ENCODE assay signal across 21 cellular contexts in the genomic region with DNA sequence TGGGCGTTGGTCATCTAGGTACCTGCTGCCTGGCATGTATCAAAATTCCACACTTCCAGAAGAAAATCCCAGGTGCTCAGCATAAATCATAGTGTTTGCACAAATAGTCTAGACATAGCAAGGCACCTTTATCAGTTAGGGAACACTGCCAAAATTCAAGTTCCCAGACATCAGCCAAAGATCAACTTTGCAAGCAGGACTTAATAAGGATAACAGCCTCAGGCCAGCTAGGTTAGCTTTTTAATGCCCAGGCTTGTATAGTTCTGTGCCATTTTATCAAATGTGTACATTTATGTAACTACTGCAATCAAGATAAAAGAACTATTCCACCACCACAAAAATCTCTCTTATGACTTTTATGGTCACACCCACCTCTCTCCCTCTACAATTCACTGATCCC.
"Had no signal": no experiment of that assay in that cellular context is flagged by ENCODE, and none has a peak within 500 bp of the region (broad histone marks: within the 10 kb centered on the region; RNA-seq: fewer than 3 reads in every experiment).

No MANE protein-coding gene starts in this region.

- H3K27me3 Mint-ChIP-seq: activated CD4-positive, alpha-beta memory T cell treated with anti-CD3 and anti-CD28 coated beads, Interleukin-2, amount 10 ng/mL, durations not matched to agents 7 days and 5 days; activated CD4-positive, alpha-beta T cell treated with anti-CD3 and anti-CD28 coated beads, Interleukin-2, amount 10 ng/mL, durations not matched to agents 24 days and 14 days; activated naive CD4-positive, alpha-beta T cell treated with anti-CD3 and anti-CD28 coated beads, Interleukin-2, amount 10 ng/mL, durations not matched to agents 7 days and 5 days; dendritic cell treated with granulocyte-macrophage colony-stimulating factor and Interleukin-4, amounts not matched to agents 40 ng/mL and 50 ng/mL, for 4 days had no signal

- H3K4me1 Mint-ChIP-seq: activated CD4-positive, alpha-beta memory T cell treated with anti-CD3 and anti-CD28 coated beads, Interleukin-2, amount 10 ng/mL, durations not matched to agents 7 days and 5 days; activated CD4-positive, alpha-beta T cell treated with anti-CD3 and anti-CD28 coated beads, Interleukin-2, amount 10 ng/mL, durations not matched to agents 24 days and 14 days; activated naive CD4-positive, alpha-beta T cell treated with anti-CD3 and anti-CD28 coated beads, Interleukin-2, amount 10 ng/mL, durations not matched to agents 7 days and 5 days; brain; nephron had no signal

- H3K9me3 Mint-ChIP-seq: activated CD4-positive, alpha-beta memory T cell treated with anti-CD3 and anti-CD28 coated beads, Interleukin-2, amount 10 ng/mL, durations not matched to agents 7 days and 5 days; activated CD4-positive, alpha-beta T cell treated with anti-CD3 and anti-CD28 coated beads, Interleukin-2, amount 10 ng/mL, durations not matched to agents 24 days and 14 days; activated T-cell treated with anti-CD3 and anti-CD28 coated beads, Interleukin-2, amount 50 U/mL, for 72 hours; brain; dendritic cell treated with granulocyte-macrophage colony-stimulating factor and Interleukin-4, amounts not matched to agents 40 ng/mL and 50 ng/mL, for 4 days; nephron had no signal

- ATAC-seq: activated T-cell treated with anti-CD3 and anti-CD28 coated beads, Interleukin-2, amount 50 U/mL, for 72 hours; stimulated activated naive CD8-positive, alpha-beta T cell treated with anti-CD3 and anti-CD28 coated beads, Interleukin-15, Interleukin-2, amounts not matched to agents 100 U/mL and 50 U/mL, for 24 hours had no signal

- H3K27ac Mint-ChIP-seq: activated CD4-positive, alpha-beta memory T cell treated with anti-CD3 and anti-CD28 coated beads, Interleukin-2, amount 10 ng/mL, durations not matched to agents 7 days and 5 days; activated CD4-positive, alpha-beta T cell treated with anti-CD3 and anti-CD28 coated beads, Interleukin-2, amount 10 ng/mL, durations not matched to agents 24 days and 14 days; activated naive CD4-positive, alpha-beta T cell treated with anti-CD3 and anti-CD28 coated beads, Interleukin-2, amount 10 ng/mL, durations not matched to agents 7 days and 5 days; activated T-cell treated with anti-CD3 and anti-CD28 coated beads, Interleukin-2, amount 50 U/mL, for 72 hours; brain; dendritic cell treated with granulocyte-macrophage colony-stimulating factor and Interleukin-4, amounts not matched to agents 40 ng/mL and 50 ng/mL, for 4 days; nephron had no signal

- DNase-seq: activated CD4-positive, alpha-beta memory T cell treated with anti-CD3 and anti-CD28 coated beads, Interleukin-2, amount 10 ng/mL, durations not matched to agents 7 days and 5 days; activated CD4-positive, alpha-beta T cell treated with anti-CD3 and anti-CD28 coated beads, Interleukin-2, amount 10 ng/mL, durations not matched to agents 24 days and 14 days; activated effector memory CD4-positive, alpha-beta T cell treated with anti-CD3 and anti-CD28 coated beads, Interleukin-2, amount 50 U/mL, for 16 hours; activated naive CD4-positive, alpha-beta T cell treated with anti-CD3 and anti-CD28 coated beads, Interleukin-2, amount 10 ng/mL, durations not matched to agents 7 days and 5 days; activated T-cell treated with anti-CD3 and anti-CD28 coated beads, Interleukin-2, amount 50 U/mL, for 72 hours; caudate nucleus; effector CD8-positive, alpha-beta T cell; erythroblast; foreskin melanocyte; kidney; left ventricle myocardium inferior; mammary epithelial cell; midbrain; stimulated activated CD4-positive, alpha-beta T cell treated with anti-CD3 and anti-CD28 coated beads, Interleukin-4, amount 100 ng/mL, for 4 hours; stimulated activated naive CD8-positive, alpha-beta T cell treated with anti-CD3 and anti-CD28 coated beads, Interleukin-15, Interleukin-2, amounts not matched to agents 100 U/mL and 50 U/mL, for 24 hours; upper lobe of left lung had no signal

- H3K27me3 ChIP-seq: neutrophil, upper lobe of left lung had no signal

- FAIRE-seq: kidney had no signal

- H3K36me3 ChIP-seq: neutrophil, upper lobe of left lung had no signal

- H3K4me1 ChIP-seq: left ventricle myocardium inferior, parathyroid adenoma, upper lobe of left lung had no signal

- H3K9me3 ChIP-seq: left ventricle myocardium inferior, neutrophil, upper lobe of left lung had no signal

- H3K4me3 Mint-ChIP-seq: activated CD4-positive, alpha-beta memory T cell treated with anti-CD3 and anti-CD28 coated beads, Interleukin-2, amount 10 ng/mL, durations not matched to agents 7 days and 5 days; activated CD4-positive, alpha-beta T cell treated with anti-CD3 and anti-CD28 coated beads, Interleukin-2, amount 10 ng/mL, durations not matched to agents 24 days and 14 days; activated naive CD4-positive, alpha-beta T cell treated with anti-CD3 and anti-CD28 coated beads, Interleukin-2, amount 10 ng/mL, durations not matched to agents 7 days and 5 days; activated T-cell treated with anti-CD3 and anti-CD28 coated beads, Interleukin-2, amount 50 U/mL, for 72 hours; brain; dendritic cell treated with granulocyte-macrophage colony-stimulating factor and Interleukin-4, amounts not matched to agents 40 ng/mL and 50 ng/mL, for 4 days; nephron had no signal

- H3K4me3 ChIP-seq: left ventricle myocardium inferior, upper lobe of left lung had no signal

- H3K27ac ChIP-seq: left ventricle myocardium inferior, neutrophil, parathyroid adenoma, upper lobe of left lung had no signal
